Comparison of ENCODE assay signal across 29 cellular contexts in genomic region chr6:170447561-170447930, GRCh38.
"Had no signal": no experiment of that assay in that cellular context is flagged by ENCODE, and none has a peak within 500 bp of the region (broad histone marks: within the 10 kb centered on the region; RNA-seq: fewer than 3 reads in every experiment).

No MANE protein-coding gene starts in this region.

- H3K9me3 ChIP-seq: heart right ventricle, left lung, lower lobe of right lung, mucosa of descending colon, pancreas, right atrium auricular region, right lobe of liver, thyroid gland had no signal

- ATAC-seq: heart right ventricle; left colon; left lung; lower lobe of right lung; mucosa of descending colon; naive thymus-derived CD8-positive, alpha-beta T cell; pancreas; right lobe of liver; stimulated activated memory B cell treated with anti-CD40 and anti-IgM and Interleukin-4, amounts not matched to agents 10 μg/mL and 1 μg/mL and 100 μg/mL, for 72 hours; stimulated activated naive CD8-positive, alpha-beta T cell treated with anti-CD3 and anti-CD28 coated beads, Interleukin-15, amount 100 ng/mL, for 72 hours had no signal

- H3K4me3 ChIP-seq: heart right ventricle, left lung, lower lobe of right lung, mucosa of descending colon, pancreas, right atrium auricular region, right lobe of liver, smooth muscle cell, thyroid gland had no signal

- H3K36me3 ChIP-seq: heart right ventricle, left lung, lower lobe of right lung, pancreas, right atrium auricular region, right lobe of liver, thyroid gland had no signal

- H3K4me2 ChIP-seq: smooth muscle cell had no signal

- H3K27ac ChIP-seq: heart right ventricle, left lung, lower lobe of right lung, pancreas, right atrium auricular region, right lobe of liver had no signal

- H3K36me3 Mint-ChIP-seq: naive thymus-derived CD8-positive, alpha-beta T cell; stimulated activated memory B cell treated with anti-CD40 and anti-IgM and Interleukin-4, amounts not matched to agents 10 μg/mL and 1 μg/mL and 100 μg/mL, for 72 hours; type B pancreatic cell had no signal

- H3K4me3 Mint-ChIP-seq: naive thymus-derived CD8-positive, alpha-beta T cell; nephron; neural crest cell; stimulated activated memory B cell treated with anti-CD40 and anti-IgM and Interleukin-4, amounts not matched to agents 10 μg/mL and 1 μg/mL and 100 μg/mL, for 72 hours; stimulated activated naive CD8-positive, alpha-beta T cell treated with anti-CD3 and anti-CD28 coated beads, Interleukin-15, amount 100 ng/mL, for 72 hours; type B pancreatic cell had no signal

- H3K9me3 Mint-ChIP-seq: immature natural killer cell; naive thymus-derived CD8-positive, alpha-beta T cell; nephron; neural crest cell; type B pancreatic cell had no signal

- H3K27ac Mint-ChIP-seq: naive thymus-derived CD8-positive, alpha-beta T cell; nephron; stimulated activated memory B cell treated with anti-CD40 and anti-IgM and Interleukin-4, amounts not matched to agents 10 μg/mL and 1 μg/mL and 100 μg/mL, for 72 hours; stimulated activated naive CD8-positive, alpha-beta T cell treated with anti-CD3 and anti-CD28 coated beads, Interleukin-15, amount 100 ng/mL, for 72 hours had no signal

- H3K4me1 ChIP-seq: heart right ventricle, left lung, lower lobe of right lung, pancreas, right atrium auricular region, right lobe of liver had no signal

- H3K27me3 ChIP-seq: heart right ventricle, left lung, pancreas, right atrium auricular region, right lobe of liver, thyroid gland had no signal

- H3K4me1 Mint-ChIP-seq: stimulated activated memory B cell treated with anti-CD40 and anti-IgM and Interleukin-4, amounts not matched to agents 10 μg/mL and 1 μg/mL and 100 μg/mL, for 72 hours; stimulated activated naive CD8-positive, alpha-beta T cell treated with anti-CD3 and anti-CD28 coated beads, Interleukin-15, amount 100 ng/mL, for 72 hours had no signal

- DNase-seq: hippocampal formation; immature natural killer cell; left colon; lower lobe of right lung; mammary epithelial cell; mesenchymal stem cell; midbrain; mucosa of descending colon; naive thymus-derived CD8-positive, alpha-beta T cell; pancreas; right lobe of liver; stimulated activated CD4-positive, alpha-beta T cell treated with anti-CD3 and anti-CD28 coated beads, Interleukin-1b, Interleukin-23, amount 100 ng/mL, for 48 hours; stimulated activated CD4-positive, alpha-beta T cell treated with anti-CD3 and anti-CD28 coated beads, Interleukin-2, amount 100 ng/mL, for 48 hours; stimulated activated CD4-positive, alpha-beta T cell treated with anti-CD3 and anti-CD28 coated beads, Interleukin-4, amount 100 ng/mL, for 4 hours; stimulated activated CD8-positive, alpha-beta memory T cell treated with anti-CD3 and anti-CD28 coated beads, Interleukin-4, amount 100 ng/mL, for 48 hours; stimulated activated naive CD4-positive, alpha-beta T cell treated with Interleukin-2 at 50 U/mL for 16 hours; stimulated activated naive CD8-positive, alpha-beta T cell treated with anti-CD3 and anti-CD28 coated beads, Interleukin-15, amount 100 ng/mL, for 72 hours; substantia nigra had no signal

- FAIRE-seq: islet of Langerhans, kidney, pancreas had no signal
